Comparison of ENCODE assay signal across 1 cellular context in the genomic region with DNA sequence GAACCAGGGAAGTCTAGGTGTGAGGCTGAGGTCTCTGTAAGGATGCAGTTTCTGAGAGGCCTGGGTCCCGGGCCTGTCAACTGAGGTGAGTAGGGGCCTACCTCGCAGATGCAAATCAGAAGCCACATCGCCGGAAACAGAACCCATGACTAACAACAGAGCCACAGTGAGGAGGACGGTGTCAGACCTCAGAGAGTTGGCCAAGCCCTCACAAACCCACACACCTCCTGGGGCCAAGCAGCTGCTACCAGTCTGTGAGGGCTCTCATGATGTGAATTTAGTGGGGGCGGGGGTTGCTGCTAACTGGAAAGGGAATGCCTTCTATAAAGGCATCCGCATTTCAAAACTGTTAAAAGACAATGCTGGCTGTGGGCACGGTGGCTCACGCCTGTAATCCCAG.
TF ChIP-seq lines count a peak whose summit lies in the region.

No MANE protein-coding gene starts in this region.

TF ChIP-seq in GM23338, 12 proteins besides CTCF, POLR2A, EP300 and RAD21 (continued from another document):
- TF ChIP-seq, protein P1, sequence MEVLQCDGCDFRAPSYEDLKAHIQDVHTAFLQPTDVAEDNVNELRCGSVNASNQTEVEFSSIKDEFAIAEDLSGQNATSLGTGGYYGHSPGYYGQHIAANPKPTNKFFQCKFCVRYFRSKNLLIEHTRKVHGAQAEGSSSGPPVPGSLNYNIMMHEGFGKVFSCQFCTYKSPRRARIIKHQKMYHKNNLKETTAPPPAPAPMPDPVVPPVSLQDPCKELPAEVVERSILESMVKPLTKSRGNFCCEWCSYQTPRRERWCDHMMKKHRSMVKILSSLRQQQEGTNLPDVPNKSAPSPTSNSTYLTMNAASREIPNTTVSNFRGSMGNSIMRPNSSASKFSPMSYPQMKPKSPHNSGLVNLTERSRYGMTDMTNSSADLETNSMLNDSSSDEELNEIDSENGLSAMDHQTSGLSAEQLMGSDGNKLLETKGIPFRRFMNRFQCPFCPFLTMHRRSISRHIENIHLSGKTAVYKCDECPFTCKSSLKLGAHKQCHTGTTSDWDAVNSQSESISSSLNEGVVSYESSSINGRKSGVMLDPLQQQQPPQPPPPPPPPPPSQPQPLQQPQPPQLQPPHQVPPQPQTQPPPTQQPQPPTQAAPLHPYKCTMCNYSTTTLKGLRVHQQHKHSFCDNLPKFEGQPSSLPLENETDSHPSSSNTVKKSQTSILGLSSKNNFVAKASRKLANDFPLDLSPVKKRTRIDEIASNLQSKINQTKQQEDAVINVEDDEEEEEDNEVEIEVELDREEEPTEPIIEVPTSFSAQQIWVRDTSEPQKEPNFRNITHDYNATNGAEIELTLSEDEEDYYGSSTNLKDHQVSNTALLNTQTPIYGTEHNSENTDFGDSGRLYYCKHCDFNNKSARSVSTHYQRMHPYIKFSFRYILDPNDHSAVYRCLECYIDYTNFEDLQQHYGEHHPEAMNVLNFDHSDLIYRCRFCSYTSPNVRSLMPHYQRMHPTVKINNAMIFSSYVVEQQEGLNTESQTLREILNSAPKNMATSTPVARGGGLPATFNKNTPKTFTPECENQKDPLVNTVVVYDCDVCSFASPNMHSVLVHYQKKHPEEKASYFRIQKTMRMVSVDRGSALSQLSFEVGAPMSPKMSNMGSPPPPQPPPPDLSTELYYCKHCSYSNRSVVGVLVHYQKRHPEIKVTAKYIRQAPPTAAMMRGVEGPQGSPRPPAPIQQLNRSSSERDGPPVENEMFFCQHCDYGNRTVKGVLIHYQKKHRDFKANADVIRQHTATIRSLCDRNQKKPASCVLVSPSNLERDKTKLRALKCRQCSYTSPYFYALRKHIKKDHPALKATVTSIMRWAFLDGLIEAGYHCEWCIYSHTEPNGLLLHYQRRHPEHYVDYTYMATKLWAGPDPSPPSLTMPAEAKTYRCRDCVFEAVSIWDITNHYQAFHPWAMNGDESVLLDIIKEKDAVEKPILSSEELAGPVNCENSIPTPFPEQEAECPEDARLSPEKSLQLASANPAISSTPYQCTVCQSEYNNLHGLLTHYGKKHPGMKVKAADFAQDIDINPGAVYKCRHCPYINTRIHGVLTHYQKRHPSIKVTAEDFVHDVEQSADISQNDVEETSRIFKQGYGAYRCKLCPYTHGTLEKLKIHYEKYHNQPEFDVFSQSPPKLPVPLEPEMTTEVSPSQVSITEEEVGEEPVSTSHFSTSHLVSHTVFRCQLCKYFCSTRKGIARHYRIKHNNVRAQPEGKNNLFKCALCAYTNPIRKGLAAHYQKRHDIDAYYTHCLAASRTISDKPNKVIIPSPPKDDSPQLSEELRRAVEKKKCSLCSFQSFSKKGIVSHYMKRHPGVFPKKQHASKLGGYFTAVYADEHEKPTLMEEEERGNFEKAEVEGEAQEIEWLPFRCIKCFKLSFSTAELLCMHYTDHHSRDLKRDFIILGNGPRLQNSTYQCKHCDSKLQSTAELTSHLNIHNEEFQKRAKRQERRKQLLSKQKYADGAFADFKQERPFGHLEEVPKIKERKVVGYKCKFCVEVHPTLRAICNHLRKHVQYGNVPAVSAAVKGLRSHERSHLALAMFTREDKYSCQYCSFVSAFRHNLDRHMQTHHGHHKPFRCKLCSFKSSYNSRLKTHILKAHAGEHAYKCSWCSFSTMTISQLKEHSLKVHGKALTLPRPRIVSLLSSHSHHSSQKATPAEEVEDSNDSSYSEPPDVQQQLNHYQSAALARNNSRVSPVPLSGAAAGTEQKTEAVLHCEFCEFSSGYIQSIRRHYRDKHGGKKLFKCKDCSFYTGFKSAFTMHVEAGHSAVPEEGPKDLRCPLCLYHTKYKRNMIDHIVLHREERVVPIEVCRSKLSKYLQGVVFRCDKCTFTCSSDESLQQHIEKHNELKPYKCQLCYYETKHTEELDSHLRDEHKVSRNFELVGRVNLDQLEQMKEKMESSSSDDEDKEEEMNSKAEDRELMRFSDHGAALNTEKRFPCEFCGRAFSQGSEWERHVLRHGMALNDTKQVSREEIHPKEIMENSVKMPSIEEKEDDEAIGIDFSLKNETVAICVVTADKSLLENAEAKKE (CRISPR knock-in tag; IDR thresholded peaks at IDR 0.05), result no peak
